Comparison of ENCODE assay signal across 2 cellular contexts in the genomic region with DNA sequence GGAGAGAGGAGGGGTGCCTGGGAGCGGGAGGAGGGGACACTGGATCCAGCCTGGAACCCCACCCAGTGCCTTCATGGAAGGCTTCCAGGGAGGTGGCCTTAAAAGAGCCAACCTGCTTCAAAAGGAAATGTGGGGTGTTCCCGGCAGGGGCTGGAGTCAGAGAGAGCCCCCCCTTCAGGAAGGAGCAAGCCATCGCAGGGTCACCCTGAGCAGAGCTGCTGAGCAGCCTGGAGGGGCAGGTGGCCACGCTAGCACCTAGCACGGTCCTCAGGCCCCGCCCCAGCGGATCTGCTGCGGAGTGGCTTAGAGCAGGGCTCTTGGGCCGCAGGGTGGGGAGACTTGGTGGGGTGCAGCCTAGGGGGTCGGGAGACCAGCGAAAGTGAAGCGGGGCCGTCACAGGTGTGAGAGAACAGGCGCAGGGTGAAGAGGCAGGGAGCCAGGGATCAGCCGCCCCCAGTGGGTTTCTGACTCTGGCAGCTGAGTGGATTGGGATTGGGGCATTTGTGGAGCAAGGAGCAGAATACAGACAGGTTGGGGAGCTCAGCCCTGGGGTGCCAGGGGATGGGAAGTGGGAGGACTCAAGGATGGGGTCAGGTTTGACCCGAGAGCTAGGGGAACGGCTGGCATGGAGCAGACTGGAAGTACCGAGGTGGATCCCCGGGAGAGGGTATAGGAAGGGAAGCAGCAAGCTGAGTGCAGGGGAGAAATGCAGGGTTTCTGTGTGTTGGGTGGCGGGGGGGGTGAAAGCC.
A peak's percentile ranks its signal among the peaks of the same experiment; 100 is the strongest.
TF ChIP-seq lines count a peak whose summit lies in the region.

No MANE protein-coding gene starts in this region.

TF ChIP-seq in HCT116, 20 proteins besides CTCF, POLR2A, EP300 and RAD21:
- TF ChIP-seq JUND (IDR thresholded peaks at IDR 0.05) = no peak
- no peak for TF ChIP-seq TCF7L2 (IDR thresholded peaks at IDR 0.05; ENCODE audit: borderline replicate concordance, extremely low read depth, insufficient read depth, insufficient read length)
- TF ChIP-seq ZFX (IDR thresholded peaks at IDR 0.05) = no peak
- no peak for TF ChIP-seq SP1 (IDR thresholded peaks at IDR 0.05; ENCODE audit: low read depth)
- TF ChIP-seq EZH2 (IDR thresholded peaks at IDR 0.05) = no peak
- TF ChIP-seq EGR1 (IDR thresholded peaks at IDR 0.05; ENCODE audit: low read depth) = no peak
- TF ChIP-seq, protein P1, sequence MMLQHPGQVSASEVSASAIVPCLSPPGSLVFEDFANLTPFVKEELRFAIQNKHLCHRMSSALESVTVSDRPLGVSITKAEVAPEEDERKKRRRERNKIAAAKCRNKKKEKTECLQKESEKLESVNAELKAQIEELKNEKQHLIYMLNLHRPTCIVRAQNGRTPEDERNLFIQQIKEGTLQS (IDR thresholded peaks at IDR 0.05) = no peak
- TF ChIP-seq, protein P2, sequence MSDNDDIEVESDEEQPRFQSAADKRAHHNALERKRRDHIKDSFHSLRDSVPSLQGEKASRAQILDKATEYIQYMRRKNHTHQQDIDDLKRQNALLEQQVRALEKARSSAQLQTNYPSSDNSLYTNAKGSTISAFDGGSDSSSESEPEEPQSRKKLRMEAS (IDR thresholded peaks at IDR 0.05) = no peak
- no peak for TF ChIP-seq EZH2phosphoT487 (IDR thresholded peaks at IDR 0.05; ENCODE audit: borderline replicate concordance)
- TF ChIP-seq SIN3A (IDR thresholded peaks at IDR 0.05; ENCODE audit: low read depth) = no peak
- TF ChIP-seq ELF1 (IDR thresholded peaks at IDR 0.05; ENCODE audit: borderline replicate concordance, low read depth) = no peak
- TF ChIP-seq CEBPB (IDR thresholded peaks at IDR 0.05; ENCODE audit: low read depth) = no peak

TF ChIP-seq in HepG2, 621 proteins besides CTCF, POLR2A, EP300 and RAD21 (continues in another document):
- no peak for TF ChIP-seq HNF4A (CRISPR knock-in tag; IDR thresholded peaks at IDR 0.05)
- TF ChIP-seq, protein P3, sequence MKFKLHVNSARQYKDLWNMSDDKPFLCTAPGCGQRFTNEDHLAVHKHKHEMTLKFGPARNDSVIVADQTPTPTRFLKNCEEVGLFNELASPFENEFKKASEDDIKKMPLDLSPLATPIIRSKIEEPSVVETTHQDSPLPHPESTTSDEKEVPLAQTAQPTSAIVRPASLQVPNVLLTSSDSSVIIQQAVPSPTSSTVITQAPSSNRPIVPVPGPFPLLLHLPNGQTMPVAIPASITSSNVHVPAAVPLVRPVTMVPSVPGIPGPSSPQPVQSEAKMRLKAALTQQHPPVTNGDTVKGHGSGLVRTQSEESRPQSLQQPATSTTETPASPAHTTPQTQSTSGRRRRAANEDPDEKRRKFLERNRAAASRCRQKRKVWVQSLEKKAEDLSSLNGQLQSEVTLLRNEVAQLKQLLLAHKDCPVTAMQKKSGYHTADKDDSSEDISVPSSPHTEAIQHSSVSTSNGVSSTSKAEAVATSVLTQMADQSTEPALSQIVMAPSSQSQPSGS (CRISPR knock-in tag; IDR thresholded peaks at IDR 0.05) = no peak
- TF ChIP-seq RBM39 (IDR thresholded peaks at IDR 0.05; ENCODE audit: low read depth, low read length, poor library complexity, severe bottlenecking) = no peak
- TF ChIP-seq, protein P4, sequence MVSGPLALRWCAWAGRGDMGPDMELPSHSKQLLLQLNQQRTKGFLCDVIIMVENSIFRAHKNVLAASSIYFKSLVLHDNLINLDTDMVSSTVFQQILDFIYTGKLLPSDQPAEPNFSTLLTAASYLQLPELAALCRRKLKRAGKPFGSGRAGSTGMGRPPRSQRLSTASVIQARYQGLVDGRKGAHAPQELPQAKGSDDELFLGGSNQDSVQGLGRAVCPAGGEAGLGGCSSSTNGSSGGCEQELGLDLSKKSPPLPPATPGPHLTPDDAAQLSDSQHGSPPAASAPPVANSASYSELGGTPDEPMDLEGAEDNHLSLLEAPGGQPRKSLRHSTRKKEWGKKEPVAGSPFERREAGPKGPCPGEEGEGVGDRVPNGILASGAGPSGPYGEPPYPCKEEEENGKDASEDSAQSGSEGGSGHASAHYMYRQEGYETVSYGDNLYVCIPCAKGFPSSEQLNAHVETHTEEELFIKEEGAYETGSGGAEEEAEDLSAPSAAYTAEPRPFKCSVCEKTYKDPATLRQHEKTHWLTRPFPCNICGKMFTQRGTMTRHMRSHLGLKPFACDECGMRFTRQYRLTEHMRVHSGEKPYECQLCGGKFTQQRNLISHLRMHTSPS (CRISPR knock-in tag; IDR thresholded peaks at IDR 0.05; ENCODE audit: low read depth) = no peak
- TF ChIP-seq ZNF703 (CRISPR knock-in tag; IDR thresholded peaks at IDR 0.05; ENCODE audit: borderline replicate concordance) = no peak
- no peak for TF ChIP-seq ZNF317 (CRISPR knock-in tag; IDR thresholded peaks at IDR 0.05)
- TF ChIP-seq SMAD9 (CRISPR knock-in tag; IDR thresholded peaks at IDR 0.05) = no peak
- TF ChIP-seq, protein P5, sequence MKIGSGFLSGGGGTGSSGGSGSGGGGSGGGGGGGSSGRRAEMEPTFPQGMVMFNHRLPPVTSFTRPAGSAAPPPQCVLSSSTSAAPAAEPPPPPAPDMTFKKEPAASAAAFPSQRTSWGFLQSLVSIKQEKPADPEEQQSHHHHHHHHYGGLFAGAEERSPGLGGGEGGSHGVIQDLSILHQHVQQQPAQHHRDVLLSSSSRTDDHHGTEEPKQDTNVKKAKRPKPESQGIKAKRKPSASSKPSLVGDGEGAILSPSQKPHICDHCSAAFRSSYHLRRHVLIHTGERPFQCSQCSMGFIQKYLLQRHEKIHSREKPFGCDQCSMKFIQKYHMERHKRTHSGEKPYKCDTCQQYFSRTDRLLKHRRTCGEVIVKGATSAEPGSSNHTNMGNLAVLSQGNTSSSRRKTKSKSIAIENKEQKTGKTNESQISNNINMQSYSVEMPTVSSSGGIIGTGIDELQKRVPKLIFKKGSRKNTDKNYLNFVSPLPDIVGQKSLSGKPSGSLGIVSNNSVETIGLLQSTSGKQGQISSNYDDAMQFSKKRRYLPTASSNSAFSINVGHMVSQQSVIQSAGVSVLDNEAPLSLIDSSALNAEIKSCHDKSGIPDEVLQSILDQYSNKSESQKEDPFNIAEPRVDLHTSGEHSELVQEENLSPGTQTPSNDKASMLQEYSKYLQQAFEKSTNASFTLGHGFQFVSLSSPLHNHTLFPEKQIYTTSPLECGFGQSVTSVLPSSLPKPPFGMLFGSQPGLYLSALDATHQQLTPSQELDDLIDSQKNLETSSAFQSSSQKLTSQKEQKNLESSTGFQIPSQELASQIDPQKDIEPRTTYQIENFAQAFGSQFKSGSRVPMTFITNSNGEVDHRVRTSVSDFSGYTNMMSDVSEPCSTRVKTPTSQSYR (CRISPR knock-in tag; IDR thresholded peaks at IDR 0.05; ENCODE audit: borderline replicate concordance) = 0 out of 2 replicates have a peak, but pooled peaks have one; percentile 16
- TF ChIP-seq FOXM1 (CRISPR knock-in tag; IDR thresholded peaks at IDR 0.05) = no peak
- TF ChIP-seq ZNF484 (CRISPR knock-in tag; IDR thresholded peaks at IDR 0.05; ENCODE audit: borderline replicate concordance, low read depth) = no peak
- TF ChIP-seq, protein P6, sequence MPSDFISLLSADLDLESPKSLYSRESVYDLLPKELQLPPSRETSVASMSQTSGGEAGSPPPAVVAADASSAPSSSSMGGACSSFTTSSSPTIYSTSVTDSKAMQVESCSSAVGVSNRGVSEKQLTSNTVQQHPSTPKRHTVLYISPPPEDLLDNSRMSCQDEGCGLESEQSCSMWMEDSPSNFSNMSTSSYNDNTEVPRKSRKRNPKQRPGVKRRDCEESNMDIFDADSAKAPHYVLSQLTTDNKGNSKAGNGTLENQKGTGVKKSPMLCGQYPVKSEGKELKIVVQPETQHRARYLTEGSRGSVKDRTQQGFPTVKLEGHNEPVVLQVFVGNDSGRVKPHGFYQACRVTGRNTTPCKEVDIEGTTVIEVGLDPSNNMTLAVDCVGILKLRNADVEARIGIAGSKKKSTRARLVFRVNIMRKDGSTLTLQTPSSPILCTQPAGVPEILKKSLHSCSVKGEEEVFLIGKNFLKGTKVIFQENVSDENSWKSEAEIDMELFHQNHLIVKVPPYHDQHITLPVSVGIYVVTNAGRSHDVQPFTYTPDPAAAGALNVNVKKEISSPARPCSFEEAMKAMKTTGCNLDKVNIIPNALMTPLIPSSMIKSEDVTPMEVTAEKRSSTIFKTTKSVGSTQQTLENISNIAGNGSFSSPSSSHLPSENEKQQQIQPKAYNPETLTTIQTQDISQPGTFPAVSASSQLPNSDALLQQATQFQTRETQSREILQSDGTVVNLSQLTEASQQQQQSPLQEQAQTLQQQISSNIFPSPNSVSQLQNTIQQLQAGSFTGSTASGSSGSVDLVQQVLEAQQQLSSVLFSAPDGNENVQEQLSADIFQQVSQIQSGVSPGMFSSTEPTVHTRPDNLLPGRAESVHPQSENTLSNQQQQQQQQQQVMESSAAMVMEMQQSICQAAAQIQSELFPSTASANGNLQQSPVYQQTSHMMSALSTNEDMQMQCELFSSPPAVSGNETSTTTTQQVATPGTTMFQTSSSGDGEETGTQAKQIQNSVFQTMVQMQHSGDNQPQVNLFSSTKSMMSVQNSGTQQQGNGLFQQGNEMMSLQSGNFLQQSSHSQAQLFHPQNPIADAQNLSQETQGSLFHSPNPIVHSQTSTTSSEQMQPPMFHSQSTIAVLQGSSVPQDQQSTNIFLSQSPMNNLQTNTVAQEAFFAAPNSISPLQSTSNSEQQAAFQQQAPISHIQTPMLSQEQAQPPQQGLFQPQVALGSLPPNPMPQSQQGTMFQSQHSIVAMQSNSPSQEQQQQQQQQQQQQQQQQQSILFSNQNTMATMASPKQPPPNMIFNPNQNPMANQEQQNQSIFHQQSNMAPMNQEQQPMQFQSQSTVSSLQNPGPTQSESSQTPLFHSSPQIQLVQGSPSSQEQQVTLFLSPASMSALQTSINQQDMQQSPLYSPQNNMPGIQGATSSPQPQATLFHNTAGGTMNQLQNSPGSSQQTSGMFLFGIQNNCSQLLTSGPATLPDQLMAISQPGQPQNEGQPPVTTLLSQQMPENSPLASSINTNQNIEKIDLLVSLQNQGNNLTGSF (CRISPR knock-in tag; IDR thresholded peaks at IDR 0.05) = no peak
- no peak for TF ChIP-seq ZMYM4 (CRISPR knock-in tag; IDR thresholded peaks at IDR 0.05)
- TF ChIP-seq PHF20 (CRISPR knock-in tag; IDR thresholded peaks at IDR 0.05) = no peak
- TF ChIP-seq, protein P2 (IDR thresholded peaks at IDR 0.05) = 0 out of 2 replicates have a peak, but pooled peaks have one; percentile 31
- TF ChIP-seq ZFAT (CRISPR knock-in tag; conservative IDR thresholded peaks at IDR 0.05) = no peak
- TF ChIP-seq, protein P7, sequence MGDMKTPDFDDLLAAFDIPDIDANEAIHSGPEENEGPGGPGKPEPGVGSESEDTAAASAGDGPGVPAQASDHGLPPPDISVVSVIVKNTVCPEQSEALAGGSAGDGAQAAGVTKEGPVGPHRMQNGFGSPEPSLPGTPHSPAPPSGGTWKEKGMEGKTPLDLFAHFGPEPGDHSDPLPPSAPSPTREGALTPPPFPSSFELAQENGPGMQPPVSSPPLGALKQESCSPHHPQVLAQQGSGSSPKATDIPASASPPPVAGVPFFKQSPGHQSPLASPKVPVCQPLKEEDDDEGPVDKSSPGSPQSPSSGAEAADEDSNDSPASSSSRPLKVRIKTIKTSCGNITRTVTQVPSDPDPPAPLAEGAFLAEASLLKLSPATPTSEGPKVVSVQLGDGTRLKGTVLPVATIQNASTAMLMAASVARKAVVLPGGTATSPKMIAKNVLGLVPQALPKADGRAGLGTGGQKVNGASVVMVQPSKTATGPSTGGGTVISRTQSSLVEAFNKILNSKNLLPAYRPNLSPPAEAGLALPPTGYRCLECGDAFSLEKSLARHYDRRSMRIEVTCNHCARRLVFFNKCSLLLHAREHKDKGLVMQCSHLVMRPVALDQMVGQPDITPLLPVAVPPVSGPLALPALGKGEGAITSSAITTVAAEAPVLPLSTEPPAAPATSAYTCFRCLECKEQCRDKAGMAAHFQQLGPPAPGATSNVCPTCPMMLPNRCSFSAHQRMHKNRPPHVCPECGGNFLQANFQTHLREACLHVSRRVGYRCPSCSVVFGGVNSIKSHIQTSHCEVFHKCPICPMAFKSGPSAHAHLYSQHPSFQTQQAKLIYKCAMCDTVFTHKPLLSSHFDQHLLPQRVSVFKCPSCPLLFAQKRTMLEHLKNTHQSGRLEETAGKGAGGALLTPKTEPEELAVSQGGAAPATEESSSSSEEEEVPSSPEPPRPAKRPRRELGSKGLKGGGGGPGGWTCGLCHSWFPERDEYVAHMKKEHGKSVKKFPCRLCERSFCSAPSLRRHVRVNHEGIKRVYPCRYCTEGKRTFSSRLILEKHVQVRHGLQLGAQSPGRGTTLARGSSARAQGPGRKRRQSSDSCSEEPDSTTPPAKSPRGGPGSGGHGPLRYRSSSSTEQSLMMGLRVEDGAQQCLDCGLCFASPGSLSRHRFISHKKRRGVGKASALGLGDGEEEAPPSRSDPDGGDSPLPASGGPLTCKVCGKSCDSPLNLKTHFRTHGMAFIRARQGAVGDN (CRISPR knock-in tag; IDR thresholded peaks at IDR 0.05) = peak; percentile 60
- no peak for TF ChIP-seq FOXA3 (CRISPR knock-in tag; IDR thresholded peaks at IDR 0.05)
- no peak for TF ChIP-seq KLF13 (CRISPR knock-in tag; IDR thresholded peaks at IDR 0.05)
- TF ChIP-seq, protein P8, sequence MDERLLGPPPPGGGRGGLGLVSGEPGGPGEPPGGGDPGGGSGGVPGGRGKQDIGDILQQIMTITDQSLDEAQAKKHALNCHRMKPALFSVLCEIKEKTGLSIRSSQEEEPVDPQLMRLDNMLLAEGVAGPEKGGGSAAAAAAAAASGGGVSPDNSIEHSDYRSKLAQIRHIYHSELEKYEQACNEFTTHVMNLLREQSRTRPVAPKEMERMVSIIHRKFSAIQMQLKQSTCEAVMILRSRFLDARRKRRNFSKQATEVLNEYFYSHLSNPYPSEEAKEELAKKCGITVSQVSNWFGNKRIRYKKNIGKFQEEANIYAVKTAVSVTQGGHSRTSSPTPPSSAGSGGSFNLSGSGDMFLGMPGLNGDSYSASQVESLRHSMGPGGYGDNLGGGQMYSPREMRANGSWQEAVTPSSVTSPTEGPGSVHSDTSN (CRISPR knock-in tag; IDR thresholded peaks at IDR 0.05) = no peak
- TF ChIP-seq FOXO1 (CRISPR knock-in tag; IDR thresholded peaks at IDR 0.05) = no peak
- TF ChIP-seq ZNF562 (CRISPR knock-in tag; IDR thresholded peaks at IDR 0.05; ENCODE audit: borderline replicate concordance) = no peak
- TF ChIP-seq MAFF (IDR thresholded peaks at IDR 0.05; ENCODE audit: low read depth, low read length) = no peak
- no peak for TF ChIP-seq HOXD1 (CRISPR knock-in tag; IDR thresholded peaks at IDR 0.05)
- TF ChIP-seq, protein P9, sequence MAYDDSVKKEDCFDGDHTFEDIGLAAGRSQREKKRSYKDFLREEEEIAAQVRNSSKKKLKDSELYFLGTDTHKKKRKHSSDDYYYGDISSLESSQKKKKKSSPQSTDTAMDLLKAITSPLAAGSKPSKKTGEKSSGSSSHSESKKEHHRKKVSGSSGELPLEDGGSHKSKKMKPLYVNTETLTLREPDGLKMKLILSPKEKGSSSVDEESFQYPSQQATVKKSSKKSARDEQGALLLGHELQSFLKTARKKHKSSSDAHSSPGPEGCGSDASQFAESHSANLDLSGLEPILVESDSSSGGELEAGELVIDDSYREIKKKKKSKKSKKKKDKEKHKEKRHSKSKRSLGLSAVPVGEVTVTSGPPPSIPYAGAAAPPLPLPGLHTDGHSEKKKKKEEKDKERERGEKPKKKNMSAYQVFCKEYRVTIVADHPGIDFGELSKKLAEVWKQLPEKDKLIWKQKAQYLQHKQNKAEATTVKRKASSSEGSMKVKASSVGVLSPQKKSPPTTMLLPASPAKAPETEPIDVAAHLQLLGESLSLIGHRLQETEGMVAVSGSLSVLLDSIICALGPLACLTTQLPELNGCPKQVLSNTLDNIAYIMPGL (CRISPR knock-in tag; IDR thresholded peaks at IDR 0.05; ENCODE audit: borderline replicate concordance in 1 of 2, low read depth in 1 of 2) = 0 out of 4 replicates have a peak, but pooled peaks have one; percentile 21 to 31
- TF ChIP-seq CCDC6 (CRISPR knock-in tag; IDR thresholded peaks at IDR 0.05) = no peak
- 0 out of 2 replicates have a peak, but pooled peaks have one; percentile 37 for TF ChIP-seq PITX1 (CRISPR knock-in tag; IDR thresholded peaks at IDR 0.05)
- no peak for TF ChIP-seq ZNF792 (CRISPR knock-in tag; IDR thresholded peaks at IDR 0.05)
- peak; percentile 40; the same call in 1 of the 2 replicates for TF ChIP-seq ZNF788 (CRISPR knock-in tag; IDR thresholded peaks at IDR 0.05; ENCODE audit: borderline replicate concordance)
- no peak for TF ChIP-seq CCAR2 (optimal IDR thresholded peaks at IDR 0.05; ENCODE audit: low read depth, low read length)
- TF ChIP-seq NFE2 (CRISPR knock-in tag; IDR thresholded peaks at IDR 0.05) = no peak
